ENCODE assay signal across 1 cellular context in the genomic region with DNA sequence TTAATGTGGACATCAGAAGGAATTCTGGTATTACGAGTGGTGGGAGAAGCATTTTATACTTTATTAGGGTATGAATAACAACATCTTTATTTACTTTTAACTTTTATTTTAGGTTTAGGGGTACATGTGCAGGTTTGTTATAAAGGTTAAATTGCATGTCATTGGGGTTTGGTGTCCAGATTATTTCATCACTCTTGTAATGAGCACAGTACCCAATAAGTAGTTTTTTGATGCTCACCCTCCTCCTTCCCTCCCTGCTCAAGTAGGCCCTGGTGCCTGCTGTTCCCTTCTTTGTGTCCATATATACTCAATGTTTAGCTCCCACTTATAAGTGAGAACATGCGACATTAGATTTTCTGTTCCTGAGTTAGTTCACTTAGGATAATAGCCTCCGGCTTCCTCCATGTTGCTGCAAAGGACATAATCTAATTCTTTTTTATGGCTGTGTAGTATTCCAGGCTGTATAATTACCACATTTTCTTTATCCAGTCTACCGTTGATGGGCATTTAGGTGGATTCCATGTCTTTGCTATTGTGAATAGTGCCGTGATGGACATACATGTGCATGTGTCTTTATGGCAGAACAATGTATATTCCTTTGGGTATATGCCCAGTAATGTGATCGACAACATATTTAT.
TF ChIP-seq lines count a peak whose summit lies in the region.

No MANE protein-coding gene starts in this region.

TF ChIP-seq in K562, 482 proteins besides CTCF, POLR2A, EP300 and RAD21 (continued from another document):
- no peak for TF ChIP-seq PREB (CRISPR knock-in tag; IDR thresholded peaks at IDR 0.05)
- TF ChIP-seq RBM14 (IDR thresholded peaks at IDR 0.05; ENCODE audit: borderline replicate concordance, insufficient read depth, low read depth, low read length): no peak
- no peak for TF ChIP-seq HLTF (IDR thresholded peaks at IDR 0.05)
- TF ChIP-seq THRA (IDR thresholded peaks at IDR 0.05): no peak
- no peak for TF ChIP-seq ZNF239 (CRISPR knock-in tag; IDR thresholded peaks at IDR 0.05)
- TF ChIP-seq SREBF2 (CRISPR knock-in tag; IDR thresholded peaks at IDR 0.05): no peak
- peak; percentile 96 for TF ChIP-seq ZNF146 (CRISPR knock-in tag; IDR thresholded peaks at IDR 0.05; ENCODE audit: unreplicated experiment)
- no peak for TF ChIP-seq HNRNPUL1 (IDR thresholded peaks at IDR 0.05; ENCODE audit: low read length)
- peak; percentile 58 for TF ChIP-seq CEBPB (tag; IDR thresholded peaks at IDR 0.05)
- TF ChIP-seq TEAD1 (CRISPR knock-in tag; IDR thresholded peaks at IDR 0.05): no peak
- TF ChIP-seq MNT (conservative IDR thresholded peaks at IDR 0.05): no peak
- peak; percentile 39; the same call in 1 of the 2 replicates for TF ChIP-seq GTF2E2 (tag; IDR thresholded peaks at IDR 0.05)
- TF ChIP-seq ZNF23 (CRISPR knock-in tag; IDR thresholded peaks at IDR 0.05): no peak
- no peak for TF ChIP-seq MYBL2 (IDR thresholded peaks at IDR 0.05; ENCODE audit: low read depth)
- TF ChIP-seq MYBL2 (CRISPR knock-in tag; IDR thresholded peaks at IDR 0.05; ENCODE audit: borderline replicate concordance): no peak
- TF ChIP-seq POLR2G (IDR thresholded peaks at IDR 0.05; ENCODE audit: low read depth, low read length): peak; percentile 20
- TF ChIP-seq ETV1 (tag; conservative IDR thresholded peaks at IDR 0.05; ENCODE audit: low read depth): no peak
- TF ChIP-seq RNF2 (IDR thresholded peaks at IDR 0.05): no peak
- TF ChIP-seq, protein P1, sequence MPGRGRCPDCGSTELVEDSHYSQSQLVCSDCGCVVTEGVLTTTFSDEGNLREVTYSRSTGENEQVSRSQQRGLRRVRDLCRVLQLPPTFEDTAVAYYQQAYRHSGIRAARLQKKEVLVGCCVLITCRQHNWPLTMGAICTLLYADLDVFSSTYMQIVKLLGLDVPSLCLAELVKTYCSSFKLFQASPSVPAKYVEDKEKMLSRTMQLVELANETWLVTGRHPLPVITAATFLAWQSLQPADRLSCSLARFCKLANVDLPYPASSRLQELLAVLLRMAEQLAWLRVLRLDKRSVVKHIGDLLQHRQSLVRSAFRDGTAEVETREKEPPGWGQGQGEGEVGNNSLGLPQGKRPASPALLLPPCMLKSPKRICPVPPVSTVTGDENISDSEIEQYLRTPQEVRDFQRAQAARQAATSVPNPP (IDR thresholded peaks at IDR 0.05; ENCODE audit: borderline replicate concordance, insufficient read depth, insufficient read length): no peak
- TF ChIP-seq, protein P2, sequence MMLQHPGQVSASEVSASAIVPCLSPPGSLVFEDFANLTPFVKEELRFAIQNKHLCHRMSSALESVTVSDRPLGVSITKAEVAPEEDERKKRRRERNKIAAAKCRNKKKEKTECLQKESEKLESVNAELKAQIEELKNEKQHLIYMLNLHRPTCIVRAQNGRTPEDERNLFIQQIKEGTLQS (IDR thresholded peaks at IDR 0.05): peak; percentile 69
- TF ChIP-seq, protein P2 (CRISPR knock-in tag; conservative IDR thresholded peaks at IDR 0.05): no peak
- TF ChIP-seq CAMTA2 (CRISPR knock-in tag; conservative IDR thresholded peaks at IDR 0.05): 0 out of 2 replicates have a peak, but pooled peaks have one; percentile 41
- no peak for TF ChIP-seq HDGF (IDR thresholded peaks at IDR 0.05)
- TF ChIP-seq CEBPG (CRISPR knock-in tag; IDR thresholded peaks at IDR 0.05): no peak
- TF ChIP-seq CEBPG (tag; conservative IDR thresholded peaks at IDR 0.05 in 1 of 2, IDR thresholded peaks at IDR 0.05 in 1 of 2): peak in 1 of 2 experiments; percentile 32; a peak in 1 of 4 replicates
- TF ChIP-seq ZNF717 (CRISPR knock-in tag; IDR thresholded peaks at IDR 0.05): no peak
- TF ChIP-seq CLOCK (CRISPR knock-in tag; IDR thresholded peaks at IDR 0.05; ENCODE audit: borderline replicate concordance): no peak
- no peak for TF ChIP-seq CHD1 (IDR thresholded peaks at IDR 0.05; ENCODE audit: low read length)
- TF ChIP-seq CBFA2T3 (IDR thresholded peaks at IDR 0.05): no peak
- TF ChIP-seq ARID1B (IDR thresholded peaks at IDR 0.05): no peak
- TF ChIP-seq SREBF1 (IDR thresholded peaks at IDR 0.05; ENCODE audit: borderline replicate concordance, low read depth, low read length): no peak
- TF ChIP-seq ZNF282 (CRISPR knock-in tag; IDR thresholded peaks at IDR 0.05): no peak
